1 cellular context compared by ENCODE assay signal in the genomic region with DNA sequence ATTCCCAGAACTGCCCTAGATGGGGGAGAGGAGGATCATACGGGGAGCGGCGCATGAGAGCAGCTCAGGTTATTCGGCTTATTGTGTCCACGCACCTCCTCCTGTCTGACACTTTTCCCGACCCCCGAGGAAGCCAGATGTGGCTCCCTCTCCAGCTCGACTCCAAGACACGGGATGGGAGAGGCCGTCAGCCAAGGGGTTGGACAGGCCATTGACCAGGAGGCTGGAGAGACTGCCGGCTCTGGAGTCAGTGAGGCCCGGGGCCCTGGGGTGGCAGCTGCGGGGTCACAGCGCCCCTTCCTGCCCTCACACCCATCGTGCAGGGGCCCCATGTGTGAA.
TF ChIP-seq lines count a peak whose summit lies in the region.

No MANE protein-coding gene starts in this region.

TF ChIP-seq in GM23338, 12 proteins besides CTCF, POLR2A, EP300 and RAD21 (continued from another document):
- TF ChIP-seq, protein P1, sequence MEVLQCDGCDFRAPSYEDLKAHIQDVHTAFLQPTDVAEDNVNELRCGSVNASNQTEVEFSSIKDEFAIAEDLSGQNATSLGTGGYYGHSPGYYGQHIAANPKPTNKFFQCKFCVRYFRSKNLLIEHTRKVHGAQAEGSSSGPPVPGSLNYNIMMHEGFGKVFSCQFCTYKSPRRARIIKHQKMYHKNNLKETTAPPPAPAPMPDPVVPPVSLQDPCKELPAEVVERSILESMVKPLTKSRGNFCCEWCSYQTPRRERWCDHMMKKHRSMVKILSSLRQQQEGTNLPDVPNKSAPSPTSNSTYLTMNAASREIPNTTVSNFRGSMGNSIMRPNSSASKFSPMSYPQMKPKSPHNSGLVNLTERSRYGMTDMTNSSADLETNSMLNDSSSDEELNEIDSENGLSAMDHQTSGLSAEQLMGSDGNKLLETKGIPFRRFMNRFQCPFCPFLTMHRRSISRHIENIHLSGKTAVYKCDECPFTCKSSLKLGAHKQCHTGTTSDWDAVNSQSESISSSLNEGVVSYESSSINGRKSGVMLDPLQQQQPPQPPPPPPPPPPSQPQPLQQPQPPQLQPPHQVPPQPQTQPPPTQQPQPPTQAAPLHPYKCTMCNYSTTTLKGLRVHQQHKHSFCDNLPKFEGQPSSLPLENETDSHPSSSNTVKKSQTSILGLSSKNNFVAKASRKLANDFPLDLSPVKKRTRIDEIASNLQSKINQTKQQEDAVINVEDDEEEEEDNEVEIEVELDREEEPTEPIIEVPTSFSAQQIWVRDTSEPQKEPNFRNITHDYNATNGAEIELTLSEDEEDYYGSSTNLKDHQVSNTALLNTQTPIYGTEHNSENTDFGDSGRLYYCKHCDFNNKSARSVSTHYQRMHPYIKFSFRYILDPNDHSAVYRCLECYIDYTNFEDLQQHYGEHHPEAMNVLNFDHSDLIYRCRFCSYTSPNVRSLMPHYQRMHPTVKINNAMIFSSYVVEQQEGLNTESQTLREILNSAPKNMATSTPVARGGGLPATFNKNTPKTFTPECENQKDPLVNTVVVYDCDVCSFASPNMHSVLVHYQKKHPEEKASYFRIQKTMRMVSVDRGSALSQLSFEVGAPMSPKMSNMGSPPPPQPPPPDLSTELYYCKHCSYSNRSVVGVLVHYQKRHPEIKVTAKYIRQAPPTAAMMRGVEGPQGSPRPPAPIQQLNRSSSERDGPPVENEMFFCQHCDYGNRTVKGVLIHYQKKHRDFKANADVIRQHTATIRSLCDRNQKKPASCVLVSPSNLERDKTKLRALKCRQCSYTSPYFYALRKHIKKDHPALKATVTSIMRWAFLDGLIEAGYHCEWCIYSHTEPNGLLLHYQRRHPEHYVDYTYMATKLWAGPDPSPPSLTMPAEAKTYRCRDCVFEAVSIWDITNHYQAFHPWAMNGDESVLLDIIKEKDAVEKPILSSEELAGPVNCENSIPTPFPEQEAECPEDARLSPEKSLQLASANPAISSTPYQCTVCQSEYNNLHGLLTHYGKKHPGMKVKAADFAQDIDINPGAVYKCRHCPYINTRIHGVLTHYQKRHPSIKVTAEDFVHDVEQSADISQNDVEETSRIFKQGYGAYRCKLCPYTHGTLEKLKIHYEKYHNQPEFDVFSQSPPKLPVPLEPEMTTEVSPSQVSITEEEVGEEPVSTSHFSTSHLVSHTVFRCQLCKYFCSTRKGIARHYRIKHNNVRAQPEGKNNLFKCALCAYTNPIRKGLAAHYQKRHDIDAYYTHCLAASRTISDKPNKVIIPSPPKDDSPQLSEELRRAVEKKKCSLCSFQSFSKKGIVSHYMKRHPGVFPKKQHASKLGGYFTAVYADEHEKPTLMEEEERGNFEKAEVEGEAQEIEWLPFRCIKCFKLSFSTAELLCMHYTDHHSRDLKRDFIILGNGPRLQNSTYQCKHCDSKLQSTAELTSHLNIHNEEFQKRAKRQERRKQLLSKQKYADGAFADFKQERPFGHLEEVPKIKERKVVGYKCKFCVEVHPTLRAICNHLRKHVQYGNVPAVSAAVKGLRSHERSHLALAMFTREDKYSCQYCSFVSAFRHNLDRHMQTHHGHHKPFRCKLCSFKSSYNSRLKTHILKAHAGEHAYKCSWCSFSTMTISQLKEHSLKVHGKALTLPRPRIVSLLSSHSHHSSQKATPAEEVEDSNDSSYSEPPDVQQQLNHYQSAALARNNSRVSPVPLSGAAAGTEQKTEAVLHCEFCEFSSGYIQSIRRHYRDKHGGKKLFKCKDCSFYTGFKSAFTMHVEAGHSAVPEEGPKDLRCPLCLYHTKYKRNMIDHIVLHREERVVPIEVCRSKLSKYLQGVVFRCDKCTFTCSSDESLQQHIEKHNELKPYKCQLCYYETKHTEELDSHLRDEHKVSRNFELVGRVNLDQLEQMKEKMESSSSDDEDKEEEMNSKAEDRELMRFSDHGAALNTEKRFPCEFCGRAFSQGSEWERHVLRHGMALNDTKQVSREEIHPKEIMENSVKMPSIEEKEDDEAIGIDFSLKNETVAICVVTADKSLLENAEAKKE (CRISPR knock-in tag; IDR thresholded peaks at IDR 0.05) = no peak
- TF ChIP-seq REST (IDR thresholded peaks at IDR 0.05; ENCODE audit: unreplicated experiment) (no peak), JUNB (IDR thresholded peaks at IDR 0.05; ENCODE audit: unreplicated experiment) (no peak), ZNF114 (CRISPR knock-in tag; IDR thresholded peaks at IDR 0.05) (no peak)
TF ChIP-seq in GM23338: peak in this region for 0.
